In genomic region chr10:100998991-100999741, GRCh38 we compare ENCODE assay signal across 8 cellular contexts. TPM values are rescaled to one million over a fixed set of nuclear protein-coding genes. Genes with fewer than 3 reads are reported as not detected.
DNase-seq lines count a peak whose midpoint lies in the region; ATAC-seq and TF ChIP-seq lines count a peak whose summit lies in the region.

No MANE protein-coding gene starts in this region.

- H3K9me3 ChIP-seq in HCT116 (ENCODE audit: control insufficient read depth in 1 of 2, insufficient read depth in 1 of 2, low read depth in 1 of 2, low read length in 2 of 2): no peaks in the 10 kb centered on the region
- no peaks in the 10 kb centered on the region for H3K9me3 ChIP-seq in mammary epithelial cell (replicated peaks; ENCODE audit: insufficient read depth, low read length)

- peak overlapping the region; percentile 87 for H3K27ac ChIP-seq in HCT116 (ENCODE audit: low read depth, low read length)
- H3K27ac ChIP-seq in mammary epithelial cell (ENCODE audit: insufficient read depth, low read depth, low read length): peak overlapping the region; percentile 63

- peak overlapping the region; percentile 87 for H3K4me3 ChIP-seq in GM12864 (ENCODE audit: low read depth, low read length)
- H3K4me3 ChIP-seq in HCT116 (replicated peaks in 1 of 2; ENCODE audit: low read depth in 1 of 2, low read length in 2 of 2): peak overlapping the region; percentile 88 to 92
- peak overlapping the region; percentile 91 for H3K4me3 ChIP-seq in WI38 (ENCODE audit: low read depth, low read length)
- peak overlapping the region; percentile 84 to 90 (median 90) for H3K4me3 ChIP-seq in mammary epithelial cell (replicated peaks in 1 of 3; ENCODE audit: insufficient read depth in 1 of 3, low read depth in 2 of 3, low read length in 3 of 3)

- ATAC-seq in HCT116: peak; percentile 51
- no peak for ATAC-seq in GM21526 (IDR thresholded peaks at IDR 0.05; ENCODE audit: low FRiP score, unreplicated experiment)

- no peaks in the 10 kb centered on the region for H4K20me1 ChIP-seq in HCT116 (ENCODE audit: insufficient read depth)
- no peaks in the 10 kb centered on the region for H4K20me1 ChIP-seq in mammary epithelial cell (ENCODE audit: insufficient read depth, low read length)

- H2AFZ ChIP-seq in HCT116 (ENCODE audit: low read depth, low read length, poor library complexity, severe bottlenecking) (no peak overlapping the region), mammary epithelial cell (ENCODE audit: low read depth, low read length) (peak overlapping the region; percentile 95)

- POLR2A ChIA-PET in HCT116 (lab: Charles Lee): interaction anchor here (0.9 to 1.0 kb wide), 3 partner anchors 11 to 32 kb away, joined by 5 to 6 read pairs (median 5); partner anchors contain the start of genes PDZD7 and SFXN3

- peak; percentile 86 for TF ChIP-seq CTCF in GM12864 (IDR thresholded peaks at IDR 0.05; ENCODE audit: low read depth, low read length, missing control alignments)
- peak in 2 of 3 experiments; percentile 93 to 96; a peak in 4 of 6 replicates for TF ChIP-seq CTCF in HCT116 (IDR thresholded peaks at IDR 0.05 in 2 of 3, conservative IDR thresholded peaks at IDR 0.05 in 1 of 3; ENCODE audit: borderline replicate concordance in 1 of 3, insufficient read depth in 1 of 3, low read depth in 2 of 3, low read length in 2 of 3)
- peak; percentile 81 for TF ChIP-seq CTCF in WI38 (IDR thresholded peaks at IDR 0.05; ENCODE audit: low read depth, low read length)
- peak; percentile 51 to 85 for TF ChIP-seq CTCF in mammary epithelial cell (conservative IDR thresholded peaks at IDR 0.05 in 1 of 2, IDR thresholded peaks at IDR 0.05 in 1 of 2; ENCODE audit: extremely low read depth in 1 of 2, insufficient read depth in 1 of 2, low read depth in 1 of 2, low read length in 2 of 2)

- no peak for TF ChIP-seq RAD21 in HCT116 (IDR thresholded peaks at IDR 0.05; ENCODE audit: low read depth)

- H3K36me3 ChIP-seq in HCT116 (ENCODE audit: control insufficient read depth in 1 of 2, insufficient read depth in 2 of 2, low read length in 2 of 2) (peaks cover 7 to 16% of the 10 kb centered on the region in 2 experiments; a peak in 2 of 4 replicates), mammary epithelial cell (ENCODE audit: insufficient read depth, low read length) (peaks cover 1% of the 10 kb centered on the region)

- TF ChIP-seq POLR2A in HCT116 (IDR thresholded peaks at IDR 0.05; ENCODE audit: borderline replicate concordance, extremely low read depth, insufficient read depth, insufficient read length): no peak

- in situ Hi-C loops in mammary epithelial cell (cut with MboI; ENCODE audit: low sequenced_read_pairs in 2 of 2): no loop called here

- no peaks in the 10 kb centered on the region for H3K9me2 ChIP-seq in HCT116 (ENCODE audit: insufficient read depth)

- RAD21 ChIA-PET in HCT116 (lab: Charles Lee; ENCODE audit: low non-redundant PET in 1 of 2, low total read pairs in 2 of 2, uncharacterized antibody in 2 of 2, unreplicated experiment in 2 of 2): interaction anchor here in 1 of 2 experiments (0.9 to 2.4 kb wide), 2 partner anchors 15 kb away, joined by 5 to 10 read pairs; no protein-coding TSS in a partner anchor

- WGBS in mammary epithelial cell (ENCODE audit: low coverage, missing lambda C conversion rate): 13% methylated on average over 3 of the region's 83 CpGs

- H3K4me1 ChIP-seq in HCT116 (ENCODE audit: control insufficient read depth in 1 of 2, insufficient read depth in 2 of 2, low read length in 2 of 2): peaks cover 21 to 55% of the 10 kb centered on the region in 2 experiments
- peaks cover 38% of the 10 kb centered on the region for H3K4me1 ChIP-seq in mammary epithelial cell (ENCODE audit: insufficient read depth, low read length)

- dilution Hi-C loops in mammary epithelial cell (cut with HindIII; ENCODE audit: low sequenced_read_pairs): loop anchor here (5.0 kb wide), 2 partner anchors 33 to 73 kb away; partner anchors contain the start of genes PDZD7 and SFXN3

- H3K9ac ChIP-seq in HCT116 (ENCODE audit: low read length) (peak overlapping the region; percentile 94), mammary epithelial cell (ENCODE audit: insufficient read depth, low read length) (peak overlapping the region; percentile 69)

- H3K79me2 ChIP-seq in HCT116 (ENCODE audit: insufficient read depth, low read length) (peaks cover 48% of the 10 kb centered on the region), mammary epithelial cell (ENCODE audit: insufficient read depth, low read length) (peaks cover 53% of the 10 kb centered on the region)

- DNase-seq in GM12864 (ENCODE audit: low read depth) (no peak), HCT116 (ENCODE audit: low read depth, low spot score) (no peak), NAMALWA (ENCODE audit: low spot score) (peak; percentile 77), mammary epithelial cell (peak; percentile 60), iris pigment epithelial cell (ENCODE audit: low read depth) (peak; percentile 60)
- DNase-seq in stimulated activated CD4-positive, alpha-beta T cell treated with anti-CD3 and anti-CD28 coated beads, Interleukin-12 subunit alpha, Interleukin-12 subunit beta, amount 100 ng/mL, for 4 hours: peak; percentile 78

- H3K27me3 ChIP-seq in HCT116 (ENCODE audit: insufficient read depth, low read length) (no peaks in the 10 kb centered on the region), mammary epithelial cell (ENCODE audit: insufficient read depth, low read length) (no peaks in the 10 kb centered on the region)

- no TSS peak for BruUV-seq in HCT116 (replicated peaks; lab: Mats Ljungman, UMichigan)
- BruUV-seq in mammary epithelial cell (replicated peaks; lab: Mats Ljungman, UMichigan): no TSS peak

- peak overlapping the region; percentile 98 for H3K4me2 ChIP-seq in HCT116 (ENCODE audit: low read length)
- peak overlapping the region; percentile 100 for H3K4me2 ChIP-seq in mammary epithelial cell (ENCODE audit: insufficient read depth, low read depth, low read length)

- CTCF ChIA-PET in HCT116 (lab: Charles Lee): interaction anchor here (0.6 to 8.3 kb wide), 9 partner anchors 10 to 119 kb away, joined by 3 to 118 read pairs (median 12); partner anchors contain the start of genes PDZD7 and SFXN3
- CTCF ChIA-PET in mammary epithelial cell (lab: Charles Lee; ENCODE audit: low non-redundant PET): interaction anchor here (0.6 to 1.0 kb wide), 2 partner anchors 15 to 61 kb away, joined by 3 to 12 read pairs; no protein-coding TSS in a partner anchor

- intact Hi-C loops in HCT116 (cut with micrococcal nuclease) (no loop called here), mammary epithelial cell (cut with micrococcal nuclease) (loop anchor here (1.0 kb wide), 1 partner anchor 15 kb away; no protein-coding TSS in a partner anchor)

TF ChIP-seq in HCT116, 20 proteins besides CTCF, POLR2A, EP300 and RAD21:
- TF ChIP-seq ZFX (IDR thresholded peaks at IDR 0.05): peak; percentile 70
- TF ChIP-seq SP1 (IDR thresholded peaks at IDR 0.05; ENCODE audit: low read depth): no peak
- no peak for TF ChIP-seq SIN3A (IDR thresholded peaks at IDR 0.05; ENCODE audit: low read depth)
- no peak for TF ChIP-seq ELF1 (IDR thresholded peaks at IDR 0.05; ENCODE audit: borderline replicate concordance, low read depth)
- TF ChIP-seq EZH2 (IDR thresholded peaks at IDR 0.05): no peak
- no peak for TF ChIP-seq YY1 (IDR thresholded peaks at IDR 0.05; ENCODE audit: extremely low read depth, insufficient replicate concordance, low read depth, low read length)
- no peak for TF ChIP-seq ZBTB33 (IDR thresholded peaks at IDR 0.05; ENCODE audit: extremely low read depth, insufficient replicate concordance, low read length)
- no peak for TF ChIP-seq EZH2phosphoT487 (IDR thresholded peaks at IDR 0.05; ENCODE audit: borderline replicate concordance)
- peak; percentile 87 for TF ChIP-seq POLR2AphosphoS5 (IDR thresholded peaks at IDR 0.05; ENCODE audit: low read depth, low read length)
- no peak for TF ChIP-seq JUND (IDR thresholded peaks at IDR 0.05)
- no peak for TF ChIP-seq ATF3 (IDR thresholded peaks at IDR 0.05)
TF ChIP-seq in HCT116: peak in this region for 2.

RNA-seq across cellular contexts. Expression of gene LZTS2, which starts 0.4 kb away (rescaled TPM):
- total RNA-seq in HCT116 (2021; ENCODE audit: unreplicated experiment) (93.0 TPM), mammary epithelial cell (100 to 1,000 TPM in 1 of 2 donors, 10 to 100 TPM in 1; 44.3 to 159 TPM)
- polyA plus RNA-seq in HCT116 (2012): 75.6 and 78.8 TPM in 2 replicates
- polyA plus RNA-seq in mammary epithelial cell: 30.4 TPM
- 18.3 TPM for polyA minus RNA-seq in mammary epithelial cell

RNA-seq across cellular contexts. Expression of gene TWNK, which starts 11.8 kb away (rescaled TPM):
- total RNA-seq in HCT116 (2021; ENCODE audit: unreplicated experiment): 42.1 TPM
- polyA plus RNA-seq in HCT116 (2012): 39.7 and 42.4 TPM in 2 replicates
- 10 to 100 TPM in 1 of 2 donors, 1 to 10 TPM in 1; 6.8 to 18.7 TPM for total RNA-seq in mammary epithelial cell
- polyA plus RNA-seq in mammary epithelial cell: 14.4 TPM
- 13.5 TPM for polyA minus RNA-seq in mammary epithelial cell

RNA-seq across cellular contexts. Expression of gene MRPL43, which starts 11.9 kb away (rescaled TPM):
- 136 TPM for total RNA-seq in HCT116 (2021; ENCODE audit: unreplicated experiment)
- polyA plus RNA-seq in HCT116 (2012): 153 and 159 TPM in 2 replicates
- 10 to 100 TPM; 48.0 to 65.4 TPM for total RNA-seq in mammary epithelial cell
- polyA plus RNA-seq in mammary epithelial cell: 104 TPM
- 16.2 TPM for polyA minus RNA-seq in mammary epithelial cell

RNA-seq across cellular contexts. Expression of gene SEMA4G, which starts 29.9 kb away (rescaled TPM):
- total RNA-seq in HCT116 (2021; ENCODE audit: unreplicated experiment) (29.4 TPM), mammary epithelial cell (1 to 10 TPM in 1 of 2 donors, under 1 TPM in 1; 0.83 to 3.7 TPM)
- 31.8 and 34.3 TPM in 2 replicates for polyA plus RNA-seq in HCT116 (2012)
- 2.3 TPM for polyA plus RNA-seq in mammary epithelial cell
- 4.3 TPM for polyA minus RNA-seq in mammary epithelial cell

RNA-seq across cellular contexts. Expression of gene PDZD7, which starts 31.8 kb away (rescaled TPM):
- total RNA-seq in HCT116 (2021; ENCODE audit: unreplicated experiment): 6.1 TPM
- 4.8 and 6.1 TPM in 2 replicates for polyA plus RNA-seq in HCT116 (2012)
- 1 to 10 TPM in 1 of 2 donors, under 1 TPM in 1; 0.59 to 2.7 TPM for total RNA-seq in mammary epithelial cell
- 0.95 TPM for polyA plus RNA-seq in mammary epithelial cell
- polyA minus RNA-seq in mammary epithelial cell: 0.47 TPM

Comparison
In these comparisons a context has a peak if more than half of its experiments do, and no peak if none do; other contexts are left out.
1. DNase-seq: peak in NAMALWA (single experiment), mammary epithelial cell (single experiment), iris pigment epithelial cell (single experiment) and stimulated activated CD4-positive, alpha-beta T cell treated with anti-CD3 and anti-CD28 coated beads, Interleukin-12 subunit alpha, Interleukin-12 subunit beta, amount 100 ng/mL, for 4 hours (single experiment); none in GM12864 (single experiment) and HCT116 (single experiment).
2. Peak in every context shown above with its lines, with median percentiles within 50 percentile points of each other: H3K4me3 ChIP-seq and CTCF ChIP-seq.